Comparison of ENCODE assay signal across 20 cellular contexts in the genomic region with DNA sequence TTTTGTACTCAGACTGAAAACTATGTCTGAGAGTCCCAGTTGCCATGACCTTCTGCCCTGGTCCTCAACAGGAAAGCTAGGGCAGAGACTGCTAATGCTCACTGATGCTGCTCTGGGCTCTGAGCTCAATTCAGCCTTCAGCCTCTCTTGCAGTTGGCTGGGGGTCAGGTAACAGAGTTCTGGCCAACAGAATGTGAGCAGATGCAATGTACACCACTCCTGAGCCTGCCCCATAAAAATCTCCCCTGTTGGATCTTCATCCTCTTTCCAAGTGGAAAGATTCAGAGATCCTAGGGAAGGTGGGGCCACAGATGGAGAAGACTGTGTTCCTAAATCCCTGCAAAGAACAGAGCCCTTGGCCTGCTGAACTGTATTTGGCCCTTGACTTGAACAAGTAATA.
A peak's percentile ranks its signal among the peaks of the same experiment; 100 is the strongest.
DNase-seq lines count a peak whose midpoint lies in the region; ATAC-seq and TF ChIP-seq lines count a peak whose summit lies in the region.
"Had no signal": no experiment of that assay in that cellular context is flagged by ENCODE, and none has a peak within 500 bp of the region (broad histone marks: within the 10 kb centered on the region; RNA-seq: fewer than 3 reads in every experiment).

No MANE protein-coding gene starts in this region.

- H3K27ac ChIP-seq in SJCRH30 (peak overlapping the region; percentile 81), gastrocnemius medialis (peak overlapping the region; percentile 43 to 78 (median 65))

- H3K27me3 ChIP-seq in SJCRH30 = no peaks in the 10 kb centered on the region
- H3K27me3 ChIP-seq in gastrocnemius medialis = no peaks in the 10 kb centered on the region

- DNase-seq in DMS53 (lab: John Stamatoyannopoulos, UW) (peak; percentile 5), DMS53 treated with DMSO at 0.1 percent for 48 hours (lab: John Stamatoyannopoulos, UW; ENCODE audit: unreplicated experiment) (no peak), SJCRH30 (peak; percentile 49 to 68), myocyte (ENCODE audit: low read depth) (peak; percentile 30), gastrocnemius medialis (peak; percentile 72 to 80), NCI-H1930 (lab: John Stamatoyannopoulos, UW) (no peak), NCI-H2107 (lab: John Stamatoyannopoulos, UW) (no peak)
- DNase-seq: 8988T, COR-L47, DMS153, EL, GOT3, NCI-H1105, NCI-H2081 treated with DMSO at 0.1 percent for 48 hours, PC-3, RPMI8226 had no signal

- no peak overlapping the region for H3K4me3 ChIP-seq in SJCRH30
- H3K4me3 ChIP-seq in gastrocnemius medialis = no peak overlapping the region
- H3K4me3 ChIP-seq: GM12878, K562 had no signal

- no peak for TF ChIP-seq POLR2A in gastrocnemius medialis (IDR thresholded peaks at IDR 0.05)

- TF ChIP-seq CTCF in gastrocnemius medialis (IDR thresholded peaks at IDR 0.05 in 4 of 5, conservative IDR thresholded peaks at IDR 0.05 in 1 of 5) = no peak

- H3K9me3 ChIP-seq in SJCRH30 (replicated peaks) (no peaks in the 10 kb centered on the region), gastrocnemius medialis (no peaks in the 10 kb centered on the region)

- ATAC-seq in gastrocnemius medialis (peak; percentile 93 to 97), GM21737 (IDR thresholded peaks at IDR 0.05; ENCODE audit: unreplicated experiment) (no peak)
- ATAC-seq: GM12878, HCT116, K562, PC-3 had no signal

- intact Hi-C loops in gastrocnemius medialis (cut with DNase I; ENCODE audit: low total_unique reads) = no loop called here

- no peaks in the 10 kb centered on the region for H3K36me3 ChIP-seq in SJCRH30
- no peaks in the 10 kb centered on the region for H3K36me3 ChIP-seq in gastrocnemius medialis

- H3K4me1 ChIP-seq in SJCRH30 (peaks cover 24% of the 10 kb centered on the region), gastrocnemius medialis (peaks cover 53 to 58% of the 10 kb centered on the region in 2 donors)

- in situ Hi-C loops in gastrocnemius medialis (cut with MboI; ENCODE audit: low sequenced_read_pairs in 4 of 4) = no loop called here

Comparison
In these comparisons a context has a peak if more than half of its experiments do, and no peak if none do; other contexts are left out.
1. DNase-seq: peak in DMS53 (single experiment), SJCRH30 (2 of 2), myocyte (single experiment) and gastrocnemius medialis (2 of 2); none in DMS53 treated with DMSO at 0.1 percent for 48 hours (single experiment), NCI-H1930 (0 of 2) and NCI-H2107 (single experiment).